Comparison of ENCODE assay signal across 9 cellular contexts in the genomic region with DNA sequence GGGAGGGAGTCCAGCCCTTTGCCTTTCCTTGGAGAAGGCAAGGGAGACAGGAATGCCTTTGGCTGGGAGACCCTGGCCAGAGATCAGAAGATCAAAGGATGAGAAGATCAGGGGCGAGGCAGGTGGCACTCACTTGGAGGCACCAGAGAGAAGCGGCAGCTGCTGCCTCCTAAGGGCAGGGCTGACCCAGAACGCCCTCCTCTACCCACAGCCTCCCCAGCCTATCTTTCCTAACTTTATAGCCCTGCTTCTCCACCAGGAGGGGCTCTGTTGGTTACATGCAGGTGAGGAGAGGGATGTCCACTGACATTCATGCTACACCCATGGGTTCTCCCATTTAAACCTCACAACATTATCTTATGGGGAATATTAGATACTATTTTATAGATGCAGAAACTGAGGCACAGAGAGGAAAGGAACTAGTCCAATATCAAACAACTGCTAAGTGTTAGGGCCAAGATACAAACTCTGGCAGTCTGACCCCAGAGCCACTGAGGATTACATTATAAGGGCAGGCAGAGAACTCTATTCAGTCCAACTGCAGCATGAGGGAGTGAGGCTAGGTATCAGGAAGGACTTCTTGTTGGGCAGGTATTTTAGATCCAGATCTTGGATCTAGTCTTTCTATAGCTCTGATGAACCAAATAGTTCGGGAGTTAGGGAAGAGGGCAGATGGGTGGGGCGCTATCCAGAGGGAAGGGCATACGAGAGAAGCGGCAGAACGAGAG. TPM values are rescaled to one million over a fixed set of nuclear protein-coding genes. Genes with fewer than 3 reads are reported as not detected.
DNase-seq lines count a peak whose midpoint lies in the region; ATAC-seq and TF ChIP-seq lines count a peak whose summit lies in the region.
"Had no signal": no experiment of that assay in that cellular context is flagged by ENCODE, and none has a peak within 500 bp of the region (broad histone marks: within the 10 kb centered on the region; RNA-seq: fewer than 3 reads in every experiment).

No MANE protein-coding gene starts in this region.

- peak; percentile 7; the same call in 1 of the 2 replicates for TF ChIP-seq CTCF in AG09319 (IDR thresholded peaks at IDR 0.05; ENCODE audit: low read depth, low read length)

- H3K36me3 Mint-ChIP-seq in activated naive CD8-positive, alpha-beta T cell = peaks cover 3% of the 10 kb centered on the region

- DNase-seq in AG09319 (ENCODE audit: extremely low read depth, low read depth) (no peak), HT1080 (ENCODE audit: low read depth) (peak; percentile 32), left kidney (ENCODE audit: low read depth, low spot score) (peak; percentile 55), NCI-H774 (lab: John Stamatoyannopoulos, UW) (no peak), COR-L47 (lab: John Stamatoyannopoulos, UW) (no peak)

- peak overlapping the region; percentile 76 for H3K4me3 Mint-ChIP-seq in activated naive CD8-positive, alpha-beta T cell
- H3K4me3 Mint-ChIP-seq: dendritic cell treated with granulocyte-macrophage colony-stimulating factor and Interleukin-4, amounts not matched to agents 40 ng/mL and 50 ng/mL, for 4 days had no signal

- ATAC-seq in GM21367 (IDR thresholded peaks at IDR 0.05; ENCODE audit: unreplicated experiment) (no peak), HG03342 (IDR thresholded peaks at IDR 0.05; ENCODE audit: unreplicated experiment) (no peak)

- H3K9me3 Mint-ChIP-seq in activated naive CD8-positive, alpha-beta T cell (ENCODE audit: low read depth) = no peaks in the 10 kb centered on the region
- H3K9me3 Mint-ChIP-seq: dendritic cell treated with granulocyte-macrophage colony-stimulating factor and Interleukin-4, amounts not matched to agents 40 ng/mL and 50 ng/mL, for 4 days had no signal

- H3K27me3 Mint-ChIP-seq in activated naive CD8-positive, alpha-beta T cell = peaks cover 31% of the 10 kb centered on the region

- H3K27ac Mint-ChIP-seq in activated naive CD8-positive, alpha-beta T cell = no peak overlapping the region
- H3K27ac Mint-ChIP-seq: dendritic cell treated with granulocyte-macrophage colony-stimulating factor and Interleukin-4, amounts not matched to agents 40 ng/mL and 50 ng/mL, for 4 days had no signal

- peaks cover 7% of the 10 kb centered on the region for H3K4me1 Mint-ChIP-seq in activated naive CD8-positive, alpha-beta T cell (ENCODE audit: low read depth)

RNA-seq across cellular contexts. Expression of a gene that starts 19.9 kb away (rescaled TPM):
- 0.10 TPM in 1 of 2 replicates, not detected in the other for total RNA-seq in HT1080 (2014; rRNA removed; shearing (Covaris generic))
- polyA plus RNA-seq in HT1080 (2015; cell fraction: cytosol; rRNA removed) = 0.19 and 0.21 TPM in 2 replicates
- polyA plus RNA-seq in HT1080 (2015; cell fraction: nucleus; rRNA removed) = 0.73 and 0.78 TPM in 2 replicates

RNA-seq across cellular contexts. Expression of a gene that starts 53.1 kb away (rescaled TPM):
- total RNA-seq in HT1080 (2014; rRNA removed; shearing (Covaris generic)) = not detected in 2 replicates
- not detected in 2 replicates for polyA plus RNA-seq in HT1080 (2015; cell fraction: cytosol; rRNA removed)
- not detected in 2 replicates for polyA plus RNA-seq in HT1080 (2015; cell fraction: nucleus; rRNA removed)

Comparison
In these comparisons a context has a peak if more than half of its experiments do, and no peak if none do; other contexts are left out.
1. DNase-seq: peak in HT1080 (single experiment) and left kidney (single experiment); none in AG09319 (single experiment), NCI-H774 (single experiment) and COR-L47 (single experiment).